27 cellular contexts compared by ENCODE assay signal in genomic region chr20:54714817-54715216, GRCh38.
"Had no signal": no experiment of that assay in that cellular context is flagged by ENCODE, and none has a peak within 500 bp of the region (broad histone marks: within the 10 kb centered on the region; RNA-seq: fewer than 3 reads in every experiment).

No MANE protein-coding gene starts in this region.

- H3K36me3 ChIP-seq: stomach, suprapubic skin, thoracic aorta, thyroid gland, tibial artery, tibial nerve, transverse colon, upper lobe of left lung, upper lobe of right lung, uterus, vagina had no signal

- H3K4me3 ChIP-seq: stomach, suprapubic skin, testis, thoracic aorta, thyroid gland, tibial artery, tibial nerve, transverse colon, upper lobe of left lung, upper lobe of right lung, uterus, vagina had no signal

- H3K4me1 ChIP-seq: stomach, suprapubic skin, testis, thyroid gland, tibial artery, tibial nerve, transverse colon, upper lobe of left lung, upper lobe of right lung, uterus, vagina had no signal

- H3K9me3 ChIP-seq: stomach, suprapubic skin, testis, thoracic aorta, thyroid gland, tibial artery, tibial nerve, transverse colon, upper lobe of left lung, upper lobe of right lung, uterus, vagina had no signal

- DNase-seq: stimulated activated CD4-positive, alpha-beta T cell treated with anti-CD3 and anti-CD28 coated beads, Interleukin-2, amount 100 ng/mL, for 48 hours; stimulated activated CD4-positive, alpha-beta T cell treated with anti-CD3 and anti-CD28 coated beads, Interleukin-4, amount 100 ng/mL, for 1 hour; stimulated activated CD4-positive, alpha-beta T cell treated with anti-CD3 and anti-CD28 coated beads, Interleukin-4, amount 100 ng/mL, for 24 hours; stimulated activated CD4-positive, alpha-beta T cell treated with anti-CD3 and anti-CD28 coated beads, Interleukin-4, amount 100 ng/mL, for 4 hours; stimulated activated CD8-positive, alpha-beta memory T cell treated with anti-CD3 and anti-CD28 coated beads, Interleukin-4, amount 100 ng/mL, for 48 hours; stimulated activated naive B cell treated with anti-CD40 and anti-IgM and Interleukin-4, amounts not matched to agents 10 μg/mL and 1 μg/mL and 100 μg/mL, for 72 hours; stimulated activated naive CD4-positive, alpha-beta T cell; stimulated activated naive CD4-positive, alpha-beta T cell treated with Interleukin-2 at 50 U/mL for 16 hours; stimulated activated naive CD8-positive, alpha-beta T cell treated with anti-CD3 and anti-CD28 coated beads, Interleukin-15, amount 100 ng/mL, for 72 hours; stimulated activated naive CD8-positive, alpha-beta T cell treated with anti-CD3 and anti-CD28 coated beads, Interleukin-15, Interleukin-2, amounts not matched to agents 100 U/mL and 50 U/mL, for 24 hours; stomach; substantia nigra; testis; thyroid gland; tibial artery; transverse colon; trophoblast cell; upper lobe of left lung; upper lobe of right lung; uterus had no signal

- FAIRE-seq: urothelium cell line had no signal

- H3K27me3 ChIP-seq: stomach, testis, thyroid gland, tibial artery, tibial nerve, transverse colon, upper lobe of left lung, upper lobe of right lung, uterus, vagina had no signal

- ATAC-seq: stimulated activated effector memory CD8-positive, alpha-beta T cell treated with anti-CD3 and anti-CD28 coated beads, Interleukin-12 subunit alpha, Interleukin-12 subunit beta, amount 100 ng/mL, for 72 hours; stimulated activated memory B cell treated with anti-CD40 and anti-IgM and Interleukin-4, amounts not matched to agents 10 μg/mL and 1 μg/mL and 100 μg/mL, for 72 hours; stimulated activated naive B cell treated with anti-CD40 and anti-IgM and Interleukin-4, amounts not matched to agents 10 μg/mL and 1 μg/mL and 100 μg/mL, for 72 hours; stimulated activated naive CD8-positive, alpha-beta T cell treated with anti-CD3 and anti-CD28 coated beads, Interleukin-15, amount 100 ng/mL, for 72 hours; stimulated activated naive CD8-positive, alpha-beta T cell treated with anti-CD3 and anti-CD28 coated beads, Interleukin-15, Interleukin-2, amounts not matched to agents 100 U/mL and 50 U/mL, for 24 hours; upper lobe of right lung had no signal

- H3K27ac ChIP-seq: stomach, suprapubic skin, testis, thoracic aorta, thyroid gland, tibial artery, tibial nerve, transverse colon, upper lobe of left lung, upper lobe of right lung, uterus, vagina had no signal
